Comparison of ENCODE assay signal across 11 cellular contexts in the genomic region with DNA sequence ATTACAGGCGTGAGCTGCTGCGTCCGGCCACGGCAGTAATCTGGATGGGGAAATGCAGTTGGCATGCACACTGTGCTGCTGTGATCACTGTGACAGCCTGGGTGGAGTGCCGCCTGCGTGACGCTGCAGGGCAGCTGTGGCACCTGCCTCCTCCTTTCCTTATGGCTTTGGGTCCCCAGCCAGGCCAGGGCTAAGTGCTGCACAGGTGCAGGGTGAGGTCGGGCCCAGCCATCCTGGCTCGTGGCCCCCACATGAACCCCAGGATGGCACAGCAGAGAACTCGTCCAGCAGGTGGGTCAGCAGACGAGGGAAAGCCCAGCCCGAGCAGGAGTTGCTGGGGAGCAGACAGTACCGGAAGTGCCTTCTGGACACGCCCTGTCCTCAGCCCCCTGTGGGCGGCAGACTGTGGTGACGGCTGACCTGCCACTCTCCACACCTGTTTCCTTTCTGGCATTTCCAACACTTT. TPM values are rescaled to one million over a fixed set of nuclear protein-coding genes. Genes with fewer than 3 reads are reported as not detected.
DNase-seq lines count a peak whose midpoint lies in the region; ATAC-seq, FAIRE-seq and TF ChIP-seq lines count a peak whose summit lies in the region.
"Had no signal": no experiment of that assay in that cellular context is flagged by ENCODE, and none has a peak within 500 bp of the region (broad histone marks: within the 10 kb centered on the region; RNA-seq: fewer than 3 reads in every experiment).

No MANE protein-coding gene starts in this region.

- H3F3A ChIP-seq in PC-3 (ENCODE audit: low read length, unreplicated experiment) = no peaks in the 10 kb centered on the region

- peak; percentile 55 to 76 (median 63) for DNase-seq in NCI-H1417 (lab: John Stamatoyannopoulos, UW)
- no peak for DNase-seq in NCI-H1417 treated with DMSO at 0.1 percent for 48 hours (lab: John Stamatoyannopoulos, UW)
- DNase-seq in bronchial epithelial cell (ENCODE audit: low read depth) = peak; percentile 35
- peak; percentile 70 to 76 for DNase-seq in lung microvascular endothelial cell (ENCODE audit: low read depth in 2 of 2)
- DNase-seq in urothelium cell line (ENCODE audit: low spot score) = peak; percentile 47
- DNase-seq in activated CD8-positive, alpha-beta memory T cell treated with anti-CD3 and anti-CD28 coated beads, Interleukin-2, amount 50 U/mL, for 48 hours = no peak
- no peak for DNase-seq in PC-3
- no peak for DNase-seq in NK-92 treated with Interleukin-12 subunit alpha and Interleukin-12 subunit beta, amount 100 ng/mL, for 24 hours (lab: John Stamatoyannopoulos, UW)
- DNase-seq: 8988T, foreskin melanocyte had no signal

- no peak overlapping the region for H3K4me2 ChIP-seq in PC-3 (ENCODE audit: low read length)

- POLR2A ChIA-PET in PC-3 (lab: Charles Lee; ENCODE audit: unreplicated experiment) = no interaction called here

- TF ChIP-seq CTCF in bronchial epithelial cell (IDR thresholded peaks at IDR 0.05; ENCODE audit: insufficient read depth, low read length, severe bottlenecking) (peak; percentile 19), PC-3 (conservative IDR thresholded peaks at IDR 0.05; ENCODE audit: low read depth, low read length) (no peak)

- H3K4me3 ChIP-seq in bronchial epithelial cell (ENCODE audit: low read depth, low read length) (no peak overlapping the region), PC-3 (ENCODE audit: low read length) (no peak overlapping the region)

- H3K36me3 ChIP-seq in bronchial epithelial cell (ENCODE audit: control insufficient read depth, insufficient read depth, low read length) = peaks cover 4% of the 10 kb centered on the region
- no peaks in the 10 kb centered on the region for H3K36me3 ChIP-seq in PC-3 (ENCODE audit: low read depth, low read length)

- H3K27me3 ChIP-seq in bronchial epithelial cell (ENCODE audit: control insufficient read depth, insufficient read depth, low read length) = no peaks in the 10 kb centered on the region
- H3K27me3 ChIP-seq in PC-3 (ENCODE audit: low read length) = no peaks in the 10 kb centered on the region

- no TSS peak for BruUV-seq in PC-3 (replicated peaks; lab: Mats Ljungman, UMichigan)

- no peaks in the 10 kb centered on the region for H3K9me2 ChIP-seq in PC-3 (replicated peaks; ENCODE audit: low read length)

- H4K20me1 ChIP-seq in PC-3 (ENCODE audit: low read length) = no peaks in the 10 kb centered on the region

- H3K9ac ChIP-seq in PC-3 (ENCODE audit: low read length) = no peak overlapping the region

- FAIRE-seq in bronchial epithelial cell (lab: Jason Lieb, UNC) (no peak), urothelium cell line (lab: Jason Lieb, UNC) (peak; percentile 88)

- no peaks in the 10 kb centered on the region for H3K79me2 ChIP-seq in PC-3 (ENCODE audit: low read length)

- H3K9me3 ChIP-seq in PC-3 (ENCODE audit: low read length) = no peaks in the 10 kb centered on the region

- no peak for ATAC-seq in PC-3
- ATAC-seq: activated T-helper 17 cell treated with anti-CD3 and anti-CD28 coated beads, Interleukin-2, amount 50 U/mL, for 72 hours had no signal

- CTCF ChIA-PET in PC-3 (lab: Charles Lee) = interaction anchor here (0.8 kb wide), 1 partner anchor 187 kb away, joined by 9 read pairs; the partner anchor contains the start of gene RHOB

- intact Hi-C loops in PC-3 (cut with micrococcal nuclease) = loop anchor here (2.0 kb wide), 1 partner anchor 33 kb away; no protein-coding TSS in a partner anchor

- H2AFZ ChIP-seq in PC-3 (ENCODE audit: low read length) = no peak overlapping the region

- H3K27ac ChIP-seq in PC-3 (ENCODE audit: low read length) = no peak overlapping the region

- H3K4me1 ChIP-seq in PC-3 (ENCODE audit: insufficient read depth, low read length) = peaks cover 19% of the 10 kb centered on the region

RNA-seq across cellular contexts. Expression of gene HS1BP3, which starts 17.1 kb away (rescaled TPM):
- total RNA-seq in bronchial epithelial cell (27.6 and 37.8 TPM in 2 replicates), lung microvascular endothelial cell (17.9 and 21.8 TPM in 2 replicates), PC-3 (2014; rRNA removed) (17.8 and 19.6 TPM in 2 replicates)

RNA-seq across cellular contexts. Expression of gene GDF7, which starts 33.1 kb away (rescaled TPM):
- under 0.01 and 0.13 TPM in 2 replicates for total RNA-seq in bronchial epithelial cell
- total RNA-seq in lung microvascular endothelial cell = 2.8 and 19.6 TPM in 2 replicates
- 0.04 TPM in 1 of 2 replicates, not detected in the other for total RNA-seq in PC-3 (2014; rRNA removed)

Comparison
In these comparisons a context has a peak if more than half of its experiments do, and no peak if none do; other contexts are left out.
1. DNase-seq: peak in NCI-H1417 (3 of 3), bronchial epithelial cell (single experiment), lung microvascular endothelial cell (2 of 2) and urothelium cell line (single experiment); none in NCI-H1417 treated with DMSO at 0.1 percent for 48 hours (single experiment), activated CD8-positive, alpha-beta memory T cell treated with anti-CD3 and anti-CD28 coated beads, Interleukin-2, amount 50 U/mL, for 48 hours (single experiment), PC-3 (single experiment) and NK-92 treated with Interleukin-12 subunit alpha and Interleukin-12 subunit beta, amount 100 ng/mL, for 24 hours (single experiment).